25 cellular contexts compared by ENCODE assay signal in genomic region chr7:130972201-130972600, GRCh38.
A peak's percentile ranks its signal among the peaks of the same experiment; 100 is the strongest.
DNase-seq lines count a peak whose midpoint lies in the region; ATAC-seq and TF ChIP-seq lines count a peak whose summit lies in the region.
"Had no signal": no experiment of that assay in that cellular context is flagged by ENCODE, and none has a peak within 500 bp of the region (broad histone marks: within the 10 kb centered on the region; RNA-seq: fewer than 3 reads in every experiment).

No MANE protein-coding gene starts in this region.

- no peaks in the 10 kb centered on the region for H3K27me3 Mint-ChIP-seq in activated CD4-positive, alpha-beta T cell treated with anti-CD3 and anti-CD28 coated beads for 36 hours
- no peaks in the 10 kb centered on the region for H3K27me3 Mint-ChIP-seq in CD4-positive, CD25-positive, alpha-beta regulatory T cell
- H3K27me3 Mint-ChIP-seq in activated B cell treated with CpG ODN at 0.5 μM for 24 hours = no peaks in the 10 kb centered on the region
- peaks cover 2 to 5% (median 3%) of the 10 kb centered on the region in 3 donors for H3K27me3 Mint-ChIP-seq in immature natural killer cell (ENCODE audit: low read depth in 3 of 3)

- H3K79me2 ChIP-seq in PC-3 (ENCODE audit: low read length) = no peaks in the 10 kb centered on the region
- H3K79me2 ChIP-seq: hepatocyte had no signal

- peaks cover 36% of the 10 kb centered on the region for H3K36me3 ChIP-seq in CD4-positive, CD25-positive, alpha-beta regulatory T cell (ENCODE audit: control insufficient read depth, insufficient read depth, low read length)
- H3K36me3 ChIP-seq in PC-3 (ENCODE audit: low read depth, low read length) = peaks cover 17% of the 10 kb centered on the region
- H3K36me3 ChIP-seq: right lobe of liver, uterus had no signal

- no peak overlapping the region for H3K4me3 ChIP-seq in CD4-positive, CD25-positive, alpha-beta regulatory T cell (ENCODE audit: low read depth, low read length)
- H3K4me3 ChIP-seq in PC-3 (ENCODE audit: low read length) = no peak overlapping the region
- H3K4me3 ChIP-seq: dorsolateral prefrontal cortex, gastroesophageal sphincter, GM23338, hepatocyte, right lobe of liver, thoracic aorta, uterus had no signal

- no peak overlapping the region for H2AFZ ChIP-seq in PC-3 (ENCODE audit: low read length)
- H2AFZ ChIP-seq: GM23338, hepatocyte had no signal

- peaks cover 85% of the 10 kb centered on the region for H3K4me1 Mint-ChIP-seq in activated CD4-positive, alpha-beta T cell treated with anti-CD3 and anti-CD28 coated beads for 36 hours
- H3K4me1 Mint-ChIP-seq in CD4-positive, CD25-positive, alpha-beta regulatory T cell = peaks cover 49 to 88% (median 65%) of the 10 kb centered on the region in 4 donors
- peaks cover 53% of the 10 kb centered on the region for H3K4me1 Mint-ChIP-seq in activated B cell treated with CpG ODN at 0.5 μM for 24 hours
- H3K4me1 Mint-ChIP-seq in immature natural killer cell = peaks cover 51 to 78% of the 10 kb centered on the region in 2 donors
- H3K4me1 Mint-ChIP-seq: GM23338 had no signal

- peaks cover 0 to 3% of the 10 kb centered on the region in 2 experiments for H3K9me3 ChIP-seq in CD4-positive, CD25-positive, alpha-beta regulatory T cell (ENCODE audit: control insufficient read depth in 2 of 2, low read length in 2 of 2)
- H3K9me3 ChIP-seq in PC-3 (ENCODE audit: low read length) = no peaks in the 10 kb centered on the region
- H3K9me3 ChIP-seq: gastroesophageal sphincter, right lobe of liver, thoracic aorta, uterus had no signal

- CTCF ChIA-PET in activated CD4-positive, alpha-beta T cell treated with anti-CD3 and anti-CD28 coated beads for 36 hours (lab: Charles Lee) = interaction anchor here (1.0 to 2.9 kb wide), 4 partner anchors 10 to 75 kb away, joined by 4 to 45 read pairs (median 19); no protein-coding TSS in a partner anchor
- CTCF ChIA-PET in activated B cell treated with CpG ODN at 0.5 μM for 24 hours (lab: Charles Lee) = interaction anchor here (1.4 to 2.8 kb wide), 2 partner anchors 10 to 75 kb away, joined by 5 to 20 read pairs; no protein-coding TSS in a partner anchor
- CTCF ChIA-PET in PC-3 (lab: Charles Lee) = no interaction called here

- H3K27me3 ChIP-seq in CD4-positive, CD25-positive, alpha-beta regulatory T cell (ENCODE audit: control insufficient read depth, insufficient read depth, low read length) = no peaks in the 10 kb centered on the region
- no peaks in the 10 kb centered on the region for H3K27me3 ChIP-seq in PC-3 (ENCODE audit: low read length)
- H3K27me3 ChIP-seq: dorsolateral prefrontal cortex, gastroesophageal sphincter, hepatocyte, right lobe of liver, uterus had no signal

- peak overlapping the region; percentile 40 for H3K4me3 Mint-ChIP-seq in activated CD4-positive, alpha-beta T cell treated with anti-CD3 and anti-CD28 coated beads for 36 hours
- peak overlapping the region in 2 of 4 donors; percentile 3 to 36 for H3K4me3 Mint-ChIP-seq in CD4-positive, CD25-positive, alpha-beta regulatory T cell
- H3K4me3 Mint-ChIP-seq in activated B cell treated with CpG ODN at 0.5 μM for 24 hours (no peak overlapping the region), immature natural killer cell (peak overlapping the region in 1 of 5 donors; percentile 14)
- H3K4me3 Mint-ChIP-seq: GM23338 had no signal

- no peak overlapping the region for H3K4me2 ChIP-seq in PC-3 (ENCODE audit: low read length)
- H3K4me2 ChIP-seq: GM23338, hepatocyte had no signal

- no peak for DNase-seq in activated CD4-positive, alpha-beta T cell treated with anti-CD3 and anti-CD28 coated beads for 36 hours
- no peak for DNase-seq in activated CD4-positive, alpha-beta T cell treated with anti-CD3 and anti-CD28 coated beads, Interleukin-2, amount 50 U/mL, for 48 hours
- DNase-seq in CD4-positive, CD25-positive, alpha-beta regulatory T cell = no peak
- DNase-seq in activated B cell treated with CpG ODN at 0.5 μM for 24 hours (no peak), immature natural killer cell (no peak), PC-3 (no peak), NCI-H2171 treated with DMSO at 0.1 percent for 48 hours (lab: John Stamatoyannopoulos, UW) (no peak), iPS-NIHi7 (ENCODE audit: extremely low spot score) (no peak)
- DNase-seq: activated CD4-positive, alpha-beta T cell treated with anti-CD3 and anti-CD28 coated beads, Interleukin-2, amount 50 U/mL, for 1 hour; cerebellar nuclear complex; DMS153; dorsolateral prefrontal cortex; Kasumi-1; NCI-H1436 treated with DMSO at 0.1 percent for 48 hours; NCI-H2107; NCI-H446 treated with DMSO at 0.1 percent for 48 hours; right lobe of liver; stimulated activated CD4-positive, alpha-beta T cell treated with anti-CD3 and anti-CD28 coated beads, Interleukin-2, amount 100 ng/mL, for 48 hours; T-helper 9 cell; uterus had no signal

- POLR2A ChIA-PET in activated CD4-positive, alpha-beta T cell treated with anti-CD3 and anti-CD28 coated beads for 36 hours (lab: Charles Lee) = interaction anchor here (1.1 to 3.5 kb wide), 2 partner anchors 10 to 13 kb away, joined by 5 to 85 read pairs; no protein-coding TSS in a partner anchor
- POLR2A ChIA-PET in activated B cell treated with CpG ODN at 0.5 μM for 24 hours (lab: Charles Lee) = interaction anchor here (1.8 to 2.8 kb wide), 2 partner anchors 10 to 12 kb away, joined by 8 to 42 read pairs; no protein-coding TSS in a partner anchor
- POLR2A ChIA-PET in PC-3 (lab: Charles Lee; ENCODE audit: unreplicated experiment) = no interaction called here

- H3K27ac ChIP-seq in CD4-positive, CD25-positive, alpha-beta regulatory T cell (ENCODE audit: insufficient read depth, low read length, poor library complexity, severe bottlenecking) = peak overlapping the region; percentile 38
- no peak overlapping the region for H3K27ac ChIP-seq in PC-3 (ENCODE audit: low read length)
- H3K27ac ChIP-seq: gastroesophageal sphincter, hepatocyte, right lobe of liver, thoracic aorta, VCaP had no signal

- H3K27ac Mint-ChIP-seq in activated CD4-positive, alpha-beta T cell treated with anti-CD3 and anti-CD28 coated beads for 36 hours = peak overlapping the region; percentile 98
- peak overlapping the region in 1 of 3 donors; percentile 17 for H3K27ac Mint-ChIP-seq in CD4-positive, CD25-positive, alpha-beta regulatory T cell
- H3K27ac Mint-ChIP-seq in activated B cell treated with CpG ODN at 0.5 μM for 24 hours = peak overlapping the region; percentile 80
- H3K27ac Mint-ChIP-seq in immature natural killer cell = peak overlapping the region in 4 of 6 donors; percentile 9 to 56 (median 38)
- H3K27ac Mint-ChIP-seq: GM23338 had no signal

- H4K20me1 ChIP-seq in PC-3 (ENCODE audit: low read length) = no peaks in the 10 kb centered on the region

- peaks cover 60% of the 10 kb centered on the region for H3K4me1 ChIP-seq in CD4-positive, CD25-positive, alpha-beta regulatory T cell (ENCODE audit: control insufficient read depth, insufficient read depth, low read length, poor library complexity, severe bottlenecking)
- peaks cover 4% of the 10 kb centered on the region; the same call in 1 of the 2 replicates for H3K4me1 ChIP-seq in PC-3 (ENCODE audit: insufficient read depth, low read length)
- H3K4me1 ChIP-seq: right lobe of liver had no signal

- no peak for ATAC-seq in activated CD4-positive, alpha-beta T cell treated with anti-CD3 and anti-CD28 coated beads for 36 hours
- no peak for ATAC-seq in CD4-positive, CD25-positive, alpha-beta regulatory T cell (ENCODE audit: low read depth in 2 of 2)
- no peak for ATAC-seq in activated B cell treated with CpG ODN at 0.5 μM for 24 hours (ENCODE audit: low read depth)
- ATAC-seq in PC-3 = no peak
- ATAC-seq: gastroesophageal sphincter, GM23338, right lobe of liver had no signal

- TF ChIP-seq CTCF in activated B cell treated with CpG ODN at 0.5 μM for 24 hours (IDR thresholded peaks at IDR 0.05) (no peak), PC-3 (conservative IDR thresholded peaks at IDR 0.05; ENCODE audit: low read depth, low read length) (no peak)

- no peak overlapping the region for H3K9ac ChIP-seq in PC-3 (ENCODE audit: low read length)

- intact Hi-C loops in activated CD4-positive, alpha-beta T cell treated with anti-CD3 and anti-CD28 coated beads for 36 hours (cut with DNase I, micrococcal nuclease) = loop anchor here (5.0 kb wide), 1 partner anchor 260 kb away; no protein-coding TSS in a partner anchor
- intact Hi-C loops in activated B cell treated with CpG ODN at 0.5 μM for 24 hours (cut with micrococcal nuclease) = no loop called here
- intact Hi-C loops in PC-3 (cut with micrococcal nuclease) = no loop called here

- H3F3A ChIP-seq in PC-3 (ENCODE audit: low read length, unreplicated experiment) = no peaks in the 10 kb centered on the region

- H3K9me3 Mint-ChIP-seq in activated CD4-positive, alpha-beta T cell treated with anti-CD3 and anti-CD28 coated beads for 36 hours (ENCODE audit: low read depth) = peaks cover 18% of the 10 kb centered on the region
- H3K9me3 Mint-ChIP-seq in CD4-positive, CD25-positive, alpha-beta regulatory T cell = peaks cover 0 to 13% (median 1%) of the 10 kb centered on the region in 7 donors
- H3K9me3 Mint-ChIP-seq in activated B cell treated with CpG ODN at 0.5 μM for 24 hours = peaks cover 3% of the 10 kb centered on the region
- H3K9me3 Mint-ChIP-seq in immature natural killer cell = no peaks in the 10 kb centered on the region

- BruUV-seq in PC-3 (replicated peaks; lab: Mats Ljungman, UMichigan) = no TSS peak

- no peaks in the 10 kb centered on the region for H3K9me2 ChIP-seq in PC-3 (replicated peaks; ENCODE audit: low read length)

- peaks cover 46% of the 10 kb centered on the region for H3K36me3 Mint-ChIP-seq in activated CD4-positive, alpha-beta T cell treated with anti-CD3 and anti-CD28 coated beads for 36 hours (ENCODE audit: low read depth)
- peaks cover 44% of the 10 kb centered on the region for H3K36me3 Mint-ChIP-seq in CD4-positive, CD25-positive, alpha-beta regulatory T cell
- H3K36me3 Mint-ChIP-seq in activated B cell treated with CpG ODN at 0.5 μM for 24 hours (ENCODE audit: low read depth) = peaks cover 55% of the 10 kb centered on the region
- H3K36me3 Mint-ChIP-seq in immature natural killer cell = peaks cover 10 to 15% (median 12%) of the 10 kb centered on the region in 3 donors

Comparison
In these comparisons a context has a peak if more than half of its experiments do, and no peak if none do; other contexts are left out.
1. intact Hi-C loops: an anchor here in activated CD4-positive, alpha-beta T cell treated with anti-CD3 and anti-CD28 coated beads for 36 hours (5.0 kb wide); none called in activated B cell treated with CpG ODN at 0.5 μM for 24 hours and PC-3.